1 cellular context compared by ENCODE assay signal in the genomic region with DNA sequence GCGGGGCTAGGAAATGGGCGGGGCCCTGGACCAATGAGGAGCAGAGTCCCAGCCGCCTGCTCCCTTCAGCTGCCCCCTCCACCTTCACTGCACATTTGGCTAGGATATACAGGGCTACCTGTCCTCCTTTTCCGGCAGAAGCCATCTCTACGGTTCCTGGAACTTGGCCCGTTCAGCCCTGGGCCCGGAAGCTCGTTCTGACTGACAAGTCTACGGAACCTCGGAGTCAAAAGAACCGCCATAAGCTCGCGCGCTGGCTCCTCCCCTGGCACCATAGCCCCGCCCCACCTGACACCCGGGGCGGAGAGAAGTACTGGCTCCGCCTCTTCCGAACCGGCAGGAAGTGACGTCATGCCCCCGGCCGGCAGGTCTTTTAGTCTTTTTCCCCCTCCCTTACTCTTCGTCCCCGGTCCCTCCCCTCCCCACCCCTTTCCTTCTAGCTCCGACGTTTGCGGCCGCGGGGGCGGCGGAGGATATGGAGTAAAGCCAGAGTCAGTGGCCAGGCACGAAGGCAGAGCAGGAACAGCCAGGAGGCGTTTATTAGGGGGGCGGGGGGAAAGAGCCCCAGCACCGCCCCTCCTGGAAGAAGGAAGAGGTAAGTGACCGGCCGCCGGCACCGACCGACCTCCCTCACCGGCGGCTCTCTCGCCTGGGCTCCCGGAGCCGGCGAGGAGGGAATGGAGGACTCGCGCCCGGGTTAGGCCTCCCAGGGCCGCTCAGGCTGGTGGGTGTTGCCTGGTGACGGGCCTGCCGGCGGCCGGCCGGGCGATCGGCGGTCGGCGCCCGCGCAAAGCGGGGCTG.
A peak's percentile ranks its signal among the peaks of the same experiment; 100 is the strongest.
TF ChIP-seq lines count a peak whose summit lies in the region.

A gene (minus strand): TSS at position 278 of the 801 bp plus-strand sequence. CDS start 3 bp downstream, at position 275.
A gene with protein sequence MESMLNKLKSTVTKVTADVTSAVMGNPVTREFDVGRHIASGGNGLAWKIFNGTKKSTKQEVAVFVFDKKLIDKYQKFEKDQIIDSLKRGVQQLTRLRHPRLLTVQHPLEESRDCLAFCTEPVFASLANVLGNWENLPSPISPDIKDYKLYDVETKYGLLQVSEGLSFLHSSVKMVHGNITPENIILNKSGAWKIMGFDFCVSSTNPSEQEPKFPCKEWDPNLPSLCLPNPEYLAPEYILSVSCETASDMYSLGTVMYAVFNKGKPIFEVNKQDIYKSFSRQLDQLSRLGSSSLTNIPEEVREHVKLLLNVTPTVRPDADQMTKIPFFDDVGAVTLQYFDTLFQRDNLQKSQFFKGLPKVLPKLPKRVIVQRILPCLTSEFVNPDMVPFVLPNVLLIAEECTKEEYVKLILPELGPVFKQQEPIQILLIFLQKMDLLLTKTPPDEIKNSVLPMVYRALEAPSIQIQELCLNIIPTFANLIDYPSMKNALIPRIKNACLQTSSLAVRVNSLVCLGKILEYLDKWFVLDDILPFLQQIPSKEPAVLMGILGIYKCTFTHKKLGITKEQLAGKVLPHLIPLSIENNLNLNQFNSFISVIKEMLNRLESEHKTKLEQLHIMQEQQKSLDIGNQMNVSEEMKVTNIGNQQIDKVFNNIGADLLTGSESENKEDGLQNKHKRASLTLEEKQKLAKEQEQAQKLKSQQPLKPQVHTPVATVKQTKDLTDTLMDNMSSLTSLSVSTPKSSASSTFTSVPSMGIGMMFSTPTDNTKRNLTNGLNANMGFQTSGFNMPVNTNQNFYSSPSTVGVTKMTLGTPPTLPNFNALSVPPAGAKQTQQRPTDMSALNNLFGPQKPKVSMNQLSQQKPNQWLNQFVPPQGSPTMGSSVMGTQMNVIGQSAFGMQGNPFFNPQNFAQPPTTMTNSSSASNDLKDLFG (plus strand): TSS at position 376 of the 801 bp plus-strand sequence. CDS start 15,794 bp downstream, outside the sequence.

TF ChIP-seq in K562, 482 proteins besides CTCF, POLR2A, EP300 and RAD21 (continued from another document and continues in another):
- TF ChIP-seq, protein P1, sequence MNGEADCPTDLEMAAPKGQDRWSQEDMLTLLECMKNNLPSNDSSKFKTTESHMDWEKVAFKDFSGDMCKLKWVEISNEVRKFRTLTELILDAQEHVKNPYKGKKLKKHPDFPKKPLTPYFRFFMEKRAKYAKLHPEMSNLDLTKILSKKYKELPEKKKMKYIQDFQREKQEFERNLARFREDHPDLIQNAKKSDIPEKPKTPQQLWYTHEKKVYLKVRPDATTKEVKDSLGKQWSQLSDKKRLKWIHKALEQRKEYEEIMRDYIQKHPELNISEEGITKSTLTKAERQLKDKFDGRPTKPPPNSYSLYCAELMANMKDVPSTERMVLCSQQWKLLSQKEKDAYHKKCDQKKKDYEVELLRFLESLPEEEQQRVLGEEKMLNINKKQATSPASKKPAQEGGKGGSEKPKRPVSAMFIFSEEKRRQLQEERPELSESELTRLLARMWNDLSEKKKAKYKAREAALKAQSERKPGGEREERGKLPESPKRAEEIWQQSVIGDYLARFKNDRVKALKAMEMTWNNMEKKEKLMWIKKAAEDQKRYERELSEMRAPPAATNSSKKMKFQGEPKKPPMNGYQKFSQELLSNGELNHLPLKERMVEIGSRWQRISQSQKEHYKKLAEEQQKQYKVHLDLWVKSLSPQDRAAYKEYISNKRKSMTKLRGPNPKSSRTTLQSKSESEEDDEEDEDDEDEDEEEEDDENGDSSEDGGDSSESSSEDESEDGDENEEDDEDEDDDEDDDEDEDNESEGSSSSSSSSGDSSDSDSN (IDR thresholded peaks at IDR 0.05; ENCODE audit: borderline replicate concordance in 1 of 2, low read depth in 2 of 2, low read length in 2 of 2) = peak in 1 of 2 experiments; percentile 92; a peak in 1 of 4 replicates
- TF ChIP-seq NFYB (IDR thresholded peaks at IDR 0.05; ENCODE audit: extremely low read depth, insufficient read length) = peak; percentile 34
- TF ChIP-seq EP400 (IDR thresholded peaks at IDR 0.05) = peak; percentile 55; the same call in 1 of the 2 replicates
- TF ChIP-seq CREBBP (IDR thresholded peaks at IDR 0.05; ENCODE audit: low read depth, low read length) = no peak
- TF ChIP-seq, protein P2, sequence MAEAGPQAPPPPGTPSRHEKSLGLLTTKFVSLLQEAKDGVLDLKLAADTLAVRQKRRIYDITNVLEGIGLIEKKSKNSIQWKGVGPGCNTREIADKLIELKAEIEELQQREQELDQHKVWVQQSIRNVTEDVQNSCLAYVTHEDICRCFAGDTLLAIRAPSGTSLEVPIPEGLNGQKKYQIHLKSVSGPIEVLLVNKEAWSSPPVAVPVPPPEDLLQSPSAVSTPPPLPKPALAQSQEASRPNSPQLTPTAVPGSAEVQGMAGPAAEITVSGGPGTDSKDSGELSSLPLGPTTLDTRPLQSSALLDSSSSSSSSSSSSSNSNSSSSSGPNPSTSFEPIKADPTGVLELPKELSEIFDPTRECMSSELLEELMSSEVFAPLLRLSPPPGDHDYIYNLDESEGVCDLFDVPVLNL (CRISPR knock-in tag; IDR thresholded peaks at IDR 0.05; ENCODE audit: low read depth) = peak; percentile 52; the same call in 1 of the 2 replicates
- 0 out of 2 replicates have a peak, but pooled peaks have one; percentile 26 for TF ChIP-seq OTX1 (CRISPR knock-in tag; IDR thresholded peaks at IDR 0.05)
- TF ChIP-seq MEIS2 (IDR thresholded peaks at IDR 0.05; ENCODE audit: partially characterized antibody) = peak; percentile 24
- 0 out of 2 replicates have a peak, but pooled peaks have one; percentile 75 for TF ChIP-seq ZNF589 (CRISPR knock-in tag; IDR thresholded peaks at IDR 0.05; ENCODE audit: low read depth)
- peak; percentile 43 for TF ChIP-seq PCBP1 (IDR thresholded peaks at IDR 0.05; ENCODE audit: low read depth, low read length, poor library complexity, severe bottlenecking)
- TF ChIP-seq, protein P3, sequence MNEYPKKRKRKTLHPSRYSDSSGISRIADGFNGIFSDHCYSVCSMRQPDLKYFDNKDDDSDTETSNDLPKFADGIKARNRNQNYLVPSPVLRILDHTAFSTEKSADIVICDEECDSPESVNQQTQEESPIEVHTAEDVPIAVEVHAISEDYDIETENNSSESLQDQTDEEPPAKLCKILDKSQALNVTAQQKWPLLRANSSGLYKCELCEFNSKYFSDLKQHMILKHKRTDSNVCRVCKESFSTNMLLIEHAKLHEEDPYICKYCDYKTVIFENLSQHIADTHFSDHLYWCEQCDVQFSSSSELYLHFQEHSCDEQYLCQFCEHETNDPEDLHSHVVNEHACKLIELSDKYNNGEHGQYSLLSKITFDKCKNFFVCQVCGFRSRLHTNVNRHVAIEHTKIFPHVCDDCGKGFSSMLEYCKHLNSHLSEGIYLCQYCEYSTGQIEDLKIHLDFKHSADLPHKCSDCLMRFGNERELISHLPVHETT (CRISPR knock-in tag; conservative IDR thresholded peaks at IDR 0.05 in 1 of 2, IDR thresholded peaks at IDR 0.05 in 1 of 2) = peak in 1 of 2 experiments; percentile 93; a peak in 2 of 4 replicates
- TF ChIP-seq, protein P4, sequence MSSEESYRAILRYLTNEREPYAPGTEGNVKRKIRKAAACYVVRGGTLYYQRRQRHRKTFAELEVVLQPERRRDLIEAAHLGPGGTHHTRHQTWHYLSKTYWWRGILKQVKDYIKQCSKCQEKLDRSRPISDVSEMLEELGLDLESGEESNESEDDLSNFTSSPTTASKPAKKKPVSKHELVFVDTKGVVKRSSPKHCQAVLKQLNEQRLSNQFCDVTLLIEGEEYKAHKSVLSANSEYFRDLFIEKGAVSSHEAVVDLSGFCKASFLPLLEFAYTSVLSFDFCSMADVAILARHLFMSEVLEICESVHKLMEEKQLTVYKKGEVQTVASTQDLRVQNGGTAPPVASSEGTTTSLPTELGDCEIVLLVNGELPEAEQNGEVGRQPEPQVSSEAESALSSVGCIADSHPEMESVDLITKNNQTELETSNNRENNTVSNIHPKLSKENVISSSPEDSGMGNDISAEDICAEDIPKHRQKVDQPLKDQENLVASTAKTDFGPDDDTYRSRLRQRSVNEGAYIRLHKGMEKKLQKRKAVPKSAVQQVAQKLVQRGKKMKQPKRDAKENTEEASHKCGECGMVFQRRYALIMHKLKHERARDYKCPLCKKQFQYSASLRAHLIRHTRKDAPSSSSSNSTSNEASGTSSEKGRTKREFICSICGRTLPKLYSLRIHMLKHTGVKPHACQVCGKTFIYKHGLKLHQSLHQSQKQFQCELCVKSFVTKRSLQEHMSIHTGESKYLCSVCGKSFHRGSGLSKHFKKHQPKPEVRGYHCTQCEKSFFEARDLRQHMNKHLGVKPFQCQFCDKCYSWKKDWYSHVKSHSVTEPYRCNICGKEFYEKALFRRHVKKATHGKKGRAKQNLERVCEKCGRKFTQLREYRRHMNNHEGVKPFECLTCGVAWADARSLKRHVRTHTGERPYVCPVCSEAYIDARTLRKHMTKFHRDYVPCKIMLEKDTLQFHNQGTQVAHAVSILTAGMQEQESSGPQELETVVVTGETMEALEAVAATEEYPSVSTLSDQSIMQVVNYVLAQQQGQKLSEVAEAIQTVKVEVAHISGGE (CRISPR knock-in tag; IDR thresholded peaks at IDR 0.05) = peak in 1 of 3 experiments; percentile 73; a peak in 2 of 6 replicates
- TF ChIP-seq BRD4 (IDR thresholded peaks at IDR 0.05) = peak; percentile 53; the same call in 1 of the 2 replicates
- TF ChIP-seq, protein P5, sequence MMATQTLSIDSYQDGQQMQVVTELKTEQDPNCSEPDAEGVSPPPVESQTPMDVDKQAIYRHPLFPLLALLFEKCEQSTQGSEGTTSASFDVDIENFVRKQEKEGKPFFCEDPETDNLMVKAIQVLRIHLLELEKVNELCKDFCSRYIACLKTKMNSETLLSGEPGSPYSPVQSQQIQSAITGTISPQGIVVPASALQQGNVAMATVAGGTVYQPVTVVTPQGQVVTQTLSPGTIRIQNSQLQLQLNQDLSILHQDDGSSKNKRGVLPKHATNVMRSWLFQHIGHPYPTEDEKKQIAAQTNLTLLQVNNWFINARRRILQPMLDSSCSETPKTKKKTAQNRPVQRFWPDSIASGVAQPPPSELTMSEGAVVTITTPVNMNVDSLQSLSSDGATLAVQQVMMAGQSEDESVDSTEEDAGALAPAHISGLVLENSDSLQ (IDR thresholded peaks at IDR 0.05) = peak; percentile 95
- peak; percentile 85 for TF ChIP-seq JUNB (CRISPR knock-in tag; conservative IDR thresholded peaks at IDR 0.05)
- 0 out of 2 replicates have a peak, but pooled peaks have one; percentile 40 for TF ChIP-seq SIN3B (IDR thresholded peaks at IDR 0.05; ENCODE audit: low read depth)
- TF ChIP-seq KHSRP (IDR thresholded peaks at IDR 0.05) = 0 out of 2 replicates have a peak, but pooled peaks have one; percentile 47
- TF ChIP-seq ZFX (CRISPR knock-in tag; IDR thresholded peaks at IDR 0.05) = peak; percentile 92
- TF ChIP-seq, protein P6, sequence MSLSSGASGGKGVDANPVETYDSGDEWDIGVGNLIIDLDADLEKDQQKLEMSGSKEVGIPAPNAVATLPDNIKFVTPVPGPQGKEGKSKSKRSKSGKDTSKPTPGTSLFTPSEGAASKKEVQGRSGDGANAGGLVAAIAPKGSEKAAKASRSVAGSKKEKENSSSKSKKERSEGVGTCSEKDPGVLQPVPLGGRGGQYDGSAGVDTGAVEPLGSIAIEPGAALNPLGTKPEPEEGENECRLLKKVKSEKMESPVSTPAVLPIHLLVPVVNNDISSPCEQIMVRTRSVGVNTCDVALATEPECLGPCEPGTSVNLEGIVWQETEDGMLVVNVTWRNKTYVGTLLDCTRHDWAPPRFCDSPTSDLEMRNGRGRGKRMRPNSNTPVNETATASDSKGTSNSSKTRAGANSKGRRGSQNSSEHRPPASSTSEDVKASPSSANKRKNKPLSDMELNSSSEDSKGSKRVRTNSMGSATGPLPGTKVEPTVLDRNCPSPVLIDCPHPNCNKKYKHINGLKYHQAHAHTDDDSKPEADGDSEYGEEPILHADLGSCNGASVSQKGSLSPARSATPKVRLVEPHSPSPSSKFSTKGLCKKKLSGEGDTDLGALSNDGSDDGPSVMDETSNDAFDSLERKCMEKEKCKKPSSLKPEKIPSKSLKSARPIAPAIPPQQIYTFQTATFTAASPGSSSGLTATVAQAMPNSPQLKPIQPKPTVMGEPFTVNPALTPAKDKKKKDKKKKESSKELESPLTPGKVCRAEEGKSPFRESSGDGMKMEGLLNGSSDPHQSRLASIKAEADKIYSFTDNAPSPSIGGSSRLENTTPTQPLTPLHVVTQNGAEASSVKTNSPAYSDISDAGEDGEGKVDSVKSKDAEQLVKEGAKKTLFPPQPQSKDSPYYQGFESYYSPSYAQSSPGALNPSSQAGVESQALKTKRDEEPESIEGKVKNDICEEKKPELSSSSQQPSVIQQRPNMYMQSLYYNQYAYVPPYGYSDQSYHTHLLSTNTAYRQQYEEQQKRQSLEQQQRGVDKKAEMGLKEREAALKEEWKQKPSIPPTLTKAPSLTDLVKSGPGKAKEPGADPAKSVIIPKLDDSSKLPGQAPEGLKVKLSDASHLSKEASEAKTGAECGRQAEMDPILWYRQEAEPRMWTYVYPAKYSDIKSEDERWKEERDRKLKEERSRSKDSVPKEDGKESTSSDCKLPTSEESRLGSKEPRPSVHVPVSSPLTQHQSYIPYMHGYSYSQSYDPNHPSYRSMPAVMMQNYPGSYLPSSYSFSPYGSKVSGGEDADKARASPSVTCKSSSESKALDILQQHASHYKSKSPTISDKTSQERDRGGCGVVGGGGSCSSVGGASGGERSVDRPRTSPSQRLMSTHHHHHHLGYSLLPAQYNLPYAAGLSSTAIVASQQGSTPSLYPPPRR (CRISPR knock-in tag; IDR thresholded peaks at IDR 0.05; ENCODE audit: borderline replicate concordance) = 0 out of 2 replicates have a peak, but pooled peaks have one; percentile 41
- peak; percentile 84 for TF ChIP-seq SUPT5H (IDR thresholded peaks at IDR 0.05)
- TF ChIP-seq LARP7 (IDR thresholded peaks at IDR 0.05) = no peak
- TF ChIP-seq RFX1 (IDR thresholded peaks at IDR 0.05) = peak; percentile 41; the same call in 1 of the 2 replicates
- TF ChIP-seq, protein P7, sequence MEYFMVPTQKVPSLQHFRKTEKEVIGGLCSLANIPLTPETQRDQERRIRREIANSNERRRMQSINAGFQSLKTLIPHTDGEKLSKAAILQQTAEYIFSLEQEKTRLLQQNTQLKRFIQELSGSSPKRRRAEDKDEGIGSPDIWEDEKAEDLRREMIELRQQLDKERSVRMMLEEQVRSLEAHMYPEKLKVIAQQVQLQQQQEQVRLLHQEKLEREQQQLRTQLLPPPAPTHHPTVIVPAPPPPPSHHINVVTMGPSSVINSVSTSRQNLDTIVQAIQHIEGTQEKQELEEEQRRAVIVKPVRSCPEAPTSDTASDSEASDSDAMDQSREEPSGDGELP (CRISPR knock-in tag; IDR thresholded peaks at IDR 0.05; ENCODE audit: borderline replicate concordance) = peak; percentile 77; the same call in 1 of the 2 replicates
- peak; percentile 94 for TF ChIP-seq RBBP5 (IDR thresholded peaks at IDR 0.05; ENCODE audit: borderline replicate concordance, insufficient read depth, low read length, poor library complexity, severe bottlenecking)
- peak; percentile 45; the same call in 1 of the 2 replicates for TF ChIP-seq RAD51 (IDR thresholded peaks at IDR 0.05; ENCODE audit: borderline replicate concordance, low read depth)
- peak; percentile 60; the same call in 1 of the 2 replicates for TF ChIP-seq ZBTB7A (IDR thresholded peaks at IDR 0.05; ENCODE audit: borderline replicate concordance, control insufficient read depth, low read depth, low read length)
- TF ChIP-seq, protein P8, sequence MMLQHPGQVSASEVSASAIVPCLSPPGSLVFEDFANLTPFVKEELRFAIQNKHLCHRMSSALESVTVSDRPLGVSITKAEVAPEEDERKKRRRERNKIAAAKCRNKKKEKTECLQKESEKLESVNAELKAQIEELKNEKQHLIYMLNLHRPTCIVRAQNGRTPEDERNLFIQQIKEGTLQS (IDR thresholded peaks at IDR 0.05) = peak; percentile 100
- TF ChIP-seq, protein P8 (CRISPR knock-in tag; conservative IDR thresholded peaks at IDR 0.05) = no peak
- TF ChIP-seq ZNF212 (CRISPR knock-in tag; IDR thresholded peaks at IDR 0.05) = no peak
- TF ChIP-seq CREB1 (IDR thresholded peaks at IDR 0.05) = peak; percentile 73; the same call in 1 of the 2 replicates
- TF ChIP-seq CREB1 (CRISPR knock-in tag; IDR thresholded peaks at IDR 0.05) = peak; percentile 77
- TF ChIP-seq CHD2 (IDR thresholded peaks at IDR 0.05; ENCODE audit: low read depth, low read length) = no peak
- no peak for TF ChIP-seq ZNF3 (CRISPR knock-in tag; IDR thresholded peaks at IDR 0.05)
